1 cellular context compared by ENCODE assay signal in genomic region chr15:56736881-56737707, GRCh38.
A peak's percentile ranks its signal among the peaks of the same experiment; 100 is the strongest.
TF ChIP-seq lines count a peak whose summit lies in the region.

No MANE protein-coding gene starts in this region.

TF ChIP-seq in K562, 482 proteins besides CTCF, POLR2A, EP300 and RAD21 (continued from another document and continues in another):
- no peak for TF ChIP-seq IRF9 (tag; IDR thresholded peaks at IDR 0.05)
- TF ChIP-seq NCOR1 (IDR thresholded peaks at IDR 0.05): peak; percentile 63
- TF ChIP-seq SOX6 (IDR thresholded peaks at IDR 0.05): peak; percentile 98
- no peak for TF ChIP-seq MCM3 (IDR thresholded peaks at IDR 0.05)
- no peak for TF ChIP-seq SNAPC5 (CRISPR knock-in tag; IDR thresholded peaks at IDR 0.05)
- TF ChIP-seq FOXJ2 (tag; IDR thresholded peaks at IDR 0.05): no peak
- TF ChIP-seq ZNF445 (CRISPR knock-in tag; IDR thresholded peaks at IDR 0.05; ENCODE audit: low read depth): no peak
- no peak for TF ChIP-seq CREBBP (IDR thresholded peaks at IDR 0.05; ENCODE audit: low read depth, low read length)
- TF ChIP-seq ESRRA (IDR thresholded peaks at IDR 0.05; ENCODE audit: borderline replicate concordance, low read depth): peak; percentile 71; the same call in 1 of the 2 replicates
- TF ChIP-seq ZBTB5 (IDR thresholded peaks at IDR 0.05): no peak
- TF ChIP-seq NR2F6 (CRISPR knock-in tag; IDR thresholded peaks at IDR 0.05): no peak
- TF ChIP-seq ZNF644 (tag; IDR thresholded peaks at IDR 0.05; ENCODE audit: low read depth): no peak
- TF ChIP-seq TFAM (CRISPR knock-in tag; conservative IDR thresholded peaks at IDR 0.05): no peak
- no peak for TF ChIP-seq POLR2AphosphoS2 (IDR thresholded peaks at IDR 0.05; ENCODE audit: low read length)
- TF ChIP-seq RBM39 (optimal IDR thresholded peaks at IDR 0.05; ENCODE audit: low read depth, low read length): no peak
- no peak for TF ChIP-seq RBM25 (IDR thresholded peaks at IDR 0.05; ENCODE audit: low read depth, low read length, severe bottlenecking)
- TF ChIP-seq DLX4 (CRISPR knock-in tag; IDR thresholded peaks at IDR 0.05): no peak
- no peak for TF ChIP-seq MYC (IDR thresholded peaks at IDR 0.05; ENCODE audit: low read depth, low read length)
- TF ChIP-seq MYC (CRISPR knock-in tag; IDR thresholded peaks at IDR 0.05; ENCODE audit: borderline replicate concordance, low read depth): no peak
- TF ChIP-seq ZFX (CRISPR knock-in tag; IDR thresholded peaks at IDR 0.05): no peak
- peak; percentile 58; the same call in 1 of the 2 replicates for TF ChIP-seq SMARCC2 (IDR thresholded peaks at IDR 0.05; ENCODE audit: low read depth)
- TF ChIP-seq HOXB6 (CRISPR knock-in tag; IDR thresholded peaks at IDR 0.05; ENCODE audit: borderline replicate concordance): no peak
- TF ChIP-seq BCOR (IDR thresholded peaks at IDR 0.05): no peak
- TF ChIP-seq CEBPB (tag; IDR thresholded peaks at IDR 0.05): peak; percentile 38; the same call in 1 of the 2 replicates
- no peak for TF ChIP-seq ZBTB1 (CRISPR knock-in tag; IDR thresholded peaks at IDR 0.05; ENCODE audit: borderline replicate concordance, low read depth)
- TF ChIP-seq USF2 (CRISPR knock-in tag; IDR thresholded peaks at IDR 0.05): no peak
- no peak for TF ChIP-seq ELF4 (CRISPR knock-in tag; IDR thresholded peaks at IDR 0.05)
- TF ChIP-seq ELF1 (tag; IDR thresholded peaks at IDR 0.05): peak; percentile 73
- no peak for TF ChIP-seq MAX (CRISPR knock-in tag; IDR thresholded peaks at IDR 0.05)
- TF ChIP-seq TCF7L2 (IDR thresholded peaks at IDR 0.05; ENCODE audit: low read depth, low read length): no peak
- no peak for TF ChIP-seq NEUROD1 (IDR thresholded peaks at IDR 0.05; ENCODE audit: borderline replicate concordance, low read depth, low read length, partially characterized antibody)
- TF ChIP-seq TCF3 (CRISPR knock-in tag; IDR thresholded peaks at IDR 0.05): peak; percentile 60
- TF ChIP-seq ATF4 (CRISPR knock-in tag; IDR thresholded peaks at IDR 0.05): no peak
- TF ChIP-seq SMARCA4 (IDR thresholded peaks at IDR 0.05): peak; percentile 90
- TF ChIP-seq ETV5 (CRISPR knock-in tag; IDR thresholded peaks at IDR 0.05; ENCODE audit: low read depth): no peak
- no peak for TF ChIP-seq CLOCK (CRISPR knock-in tag; IDR thresholded peaks at IDR 0.05; ENCODE audit: borderline replicate concordance)
- TF ChIP-seq KLF6 (CRISPR knock-in tag; IDR thresholded peaks at IDR 0.05; ENCODE audit: borderline replicate concordance): no peak
- TF ChIP-seq ETV1 (tag; conservative IDR thresholded peaks at IDR 0.05; ENCODE audit: low read depth): peak; percentile 81
- TF ChIP-seq ATF6 (CRISPR knock-in tag; IDR thresholded peaks at IDR 0.05): no peak
- TF ChIP-seq HDGF (IDR thresholded peaks at IDR 0.05): no peak
- TF ChIP-seq MITF (IDR thresholded peaks at IDR 0.05): no peak
- TF ChIP-seq MXD1 (CRISPR knock-in tag; IDR thresholded peaks at IDR 0.05; ENCODE audit: borderline replicate concordance, poor library complexity, severe bottlenecking): no peak
- TF ChIP-seq HMG20A (CRISPR knock-in tag; conservative IDR thresholded peaks at IDR 0.05): no peak
- TF ChIP-seq MECOM (CRISPR knock-in tag; IDR thresholded peaks at IDR 0.05): peak; percentile 70; the same call in 1 of the 2 replicates
- peak; percentile 73; the same call in 1 of the 2 replicates for TF ChIP-seq TEAD4 (IDR thresholded peaks at IDR 0.05; ENCODE audit: low read length)
- TF ChIP-seq TEAD4 (CRISPR knock-in tag; IDR thresholded peaks at IDR 0.05; ENCODE audit: borderline replicate concordance): no peak
- TF ChIP-seq SREBF2 (CRISPR knock-in tag; IDR thresholded peaks at IDR 0.05): no peak
- no peak for TF ChIP-seq MXI1 (IDR thresholded peaks at IDR 0.05; ENCODE audit: low read depth, low read length)
- no peak for TF ChIP-seq TCFL5 (CRISPR knock-in tag; conservative IDR thresholded peaks at IDR 0.05)
- TF ChIP-seq NR4A1 (CRISPR knock-in tag; IDR thresholded peaks at IDR 0.05): no peak
- TF ChIP-seq NR4A1 (tag; IDR thresholded peaks at IDR 0.05): no peak
- TF ChIP-seq HDAC2 (IDR thresholded peaks at IDR 0.05): peak; percentile 74; the same call in 1 of the 2 replicates
- no peak for TF ChIP-seq ZNF140 (CRISPR knock-in tag; IDR thresholded peaks at IDR 0.05)
- no peak for TF ChIP-seq HNRNPL (IDR thresholded peaks at IDR 0.05; ENCODE audit: low read depth, low read length)
- TF ChIP-seq GATAD2B (IDR thresholded peaks at IDR 0.05; ENCODE audit: borderline replicate concordance): no peak
- TF ChIP-seq ZSCAN29 (IDR thresholded peaks at IDR 0.05): no peak
- no peak for TF ChIP-seq ZNF274 (IDR thresholded peaks at IDR 0.05; ENCODE audit: borderline replicate concordance, low read depth, low read length)
- TF ChIP-seq ZNF232 (CRISPR knock-in tag; IDR thresholded peaks at IDR 0.05): no peak
- no peak for TF ChIP-seq ZBTB8A (IDR thresholded peaks at IDR 0.05; ENCODE audit: partially characterized antibody)
- TF ChIP-seq RBM15 (IDR thresholded peaks at IDR 0.05; ENCODE audit: insufficient read depth, low read length): no peak
